8 cellular contexts compared by ENCODE assay signal in the genomic region with DNA sequence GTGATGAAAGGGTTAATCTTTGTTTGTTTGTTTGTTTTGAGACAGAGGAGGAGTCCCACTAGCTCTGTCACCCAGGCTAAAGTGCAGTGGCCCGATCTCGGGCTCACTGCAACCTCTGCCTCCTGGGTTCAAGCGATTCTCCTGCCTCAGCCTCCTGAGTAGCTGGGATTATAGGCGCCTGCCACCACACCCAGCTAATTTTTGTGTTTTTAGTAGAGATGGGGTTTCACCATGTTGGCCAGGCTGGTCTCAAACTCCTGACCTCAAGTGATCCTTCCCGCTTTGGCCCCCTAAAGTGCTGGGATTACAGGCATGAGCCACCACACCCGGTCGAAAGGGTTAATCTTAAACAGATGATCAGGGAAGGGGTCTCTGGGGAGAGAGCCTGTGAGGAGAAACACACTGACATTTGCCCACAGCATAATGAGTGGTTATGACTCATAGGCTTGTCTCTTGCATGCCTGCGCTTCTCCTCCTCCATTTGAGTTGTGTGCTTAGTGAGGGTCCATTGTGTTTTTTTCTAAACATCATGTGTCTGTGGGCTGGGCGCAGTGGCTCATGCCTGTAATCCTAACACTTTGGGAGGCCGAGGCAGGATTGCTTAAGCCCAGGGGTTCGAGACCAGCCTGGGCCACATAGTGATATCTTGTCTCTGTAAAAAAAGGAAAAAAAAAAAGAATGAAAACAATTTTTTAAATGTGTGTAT. TPM values are rescaled to one million over a fixed set of nuclear protein-coding genes. Genes with fewer than 3 reads are reported as not detected.
DNase-seq lines count a peak whose midpoint lies in the region; TF ChIP-seq lines count a peak whose summit lies in the region.
"Not testable (repeated sequence)": the region's sequence is repeated elsewhere in the genome, so short reads cannot be mapped to it uniquely, and the experiment has no call there.
"Had no signal": no experiment of that assay in that cellular context is flagged by ENCODE, and none has a peak within 500 bp of the region (broad histone marks: within the 10 kb centered on the region; RNA-seq: fewer than 3 reads in every experiment).

No MANE protein-coding gene starts in this region.

- H3K9me3 Mint-ChIP-seq in activated CD4-positive, alpha-beta memory T cell treated with anti-CD3 and anti-CD28 coated beads, Interleukin-2, amount 10 ng/mL, durations not matched to agents 7 days and 5 days = not testable (repeated sequence)

- not testable (repeated sequence) for H3K27me3 Mint-ChIP-seq in activated CD4-positive, alpha-beta memory T cell treated with anti-CD3 and anti-CD28 coated beads, Interleukin-2, amount 10 ng/mL, durations not matched to agents 7 days and 5 days

- H3K27ac Mint-ChIP-seq in activated CD4-positive, alpha-beta memory T cell treated with anti-CD3 and anti-CD28 coated beads, Interleukin-2, amount 10 ng/mL, durations not matched to agents 7 days and 5 days = not testable (repeated sequence)

- DNase-seq in LoVo (ENCODE audit: low spot score) = peak; percentile 20
- DNase-seq in OCI-M1 (lab: John Stamatoyannopoulos, UW) = peak; percentile 48
- not testable (repeated sequence) for DNase-seq in activated CD4-positive, alpha-beta memory T cell treated with anti-CD3 and anti-CD28 coated beads, Interleukin-2, amount 10 ng/mL, durations not matched to agents 7 days and 5 days
- DNase-seq in mammary epithelial cell = peak; percentile 83
- DNase-seq in hepatic stellate cell (ENCODE audit: low spot score) = peak; percentile 77
- peak; percentile 73 for DNase-seq in retinal pigment epithelial cell (ENCODE audit: low read depth)

- H4K20me1 ChIP-seq in mammary epithelial cell (ENCODE audit: insufficient read depth, low read length) = not testable (repeated sequence)

- dilution Hi-C loops in mammary epithelial cell (cut with HindIII; ENCODE audit: low sequenced_read_pairs) = not testable (repeated sequence)

- not testable (repeated sequence) for H3K27me3 ChIP-seq in mammary epithelial cell (ENCODE audit: insufficient read depth, low read length)

- CTCF ChIA-PET in activated CD4-positive, alpha-beta memory T cell treated with anti-CD3 and anti-CD28 coated beads, Interleukin-2, amount 10 ng/mL, durations not matched to agents 7 days and 5 days (lab: Charles Lee) = interaction anchor here (1.0 to 1.7 kb wide), 2 partner anchors 46 to 61 kb away, joined by 3 to 8 read pairs; partner anchors contain the start of gene CNNM2
- CTCF ChIA-PET in mammary epithelial cell (lab: Charles Lee; ENCODE audit: low non-redundant PET) = not testable (repeated sequence)

- H3K4me2 ChIP-seq in mammary epithelial cell (ENCODE audit: insufficient read depth, low read depth, low read length) = peak overlapping the region; percentile 8

- 67% methylated on average over 9 of the region's 11 CpGs for WGBS in mammary epithelial cell (ENCODE audit: low coverage, missing lambda C conversion rate)

- not testable (repeated sequence) for H3K4me3 ChIP-seq in mammary epithelial cell (replicated peaks in 1 of 3; ENCODE audit: insufficient read depth in 1 of 3, low read depth in 2 of 3, low read length in 3 of 3); retinal pigment epithelial cell (ENCODE audit: low read length)

- not testable (repeated sequence) for TF ChIP-seq CTCF in mammary epithelial cell (conservative IDR thresholded peaks at IDR 0.05 in 1 of 2, IDR thresholded peaks at IDR 0.05 in 1 of 2; ENCODE audit: extremely low read depth in 1 of 2, insufficient read depth in 1 of 2, low read depth in 1 of 2, low read length in 2 of 2); retinal pigment epithelial cell (conservative IDR thresholded peaks at IDR 0.05; ENCODE audit: low read depth, low read length)

- peak overlapping the region; percentile 14; the same call in 1 of the 2 replicates for H3K9ac ChIP-seq in ES-I3 (ENCODE audit: low read depth, low read length)
- not testable (repeated sequence) for H3K9ac ChIP-seq in mammary epithelial cell (ENCODE audit: insufficient read depth, low read length)

- peaks cover 21% of the 10 kb centered on the region for H3K4me1 Mint-ChIP-seq in activated CD4-positive, alpha-beta memory T cell treated with anti-CD3 and anti-CD28 coated beads, Interleukin-2, amount 10 ng/mL, durations not matched to agents 7 days and 5 days

- not testable (repeated sequence) for BruUV-seq in mammary epithelial cell (replicated peaks; lab: Mats Ljungman, UMichigan)

- in situ Hi-C loops in mammary epithelial cell (cut with MboI; ENCODE audit: low sequenced_read_pairs in 2 of 2) = not testable (repeated sequence)

- peak overlapping the region; percentile 47 for H3K4me3 Mint-ChIP-seq in activated CD4-positive, alpha-beta memory T cell treated with anti-CD3 and anti-CD28 coated beads, Interleukin-2, amount 10 ng/mL, durations not matched to agents 7 days and 5 days

- not testable (repeated sequence) for H3K36me3 Mint-ChIP-seq in activated CD4-positive, alpha-beta memory T cell treated with anti-CD3 and anti-CD28 coated beads, Interleukin-2, amount 10 ng/mL, durations not matched to agents 7 days and 5 days (ENCODE audit: low read depth)

- intact Hi-C loops in mammary epithelial cell (cut with micrococcal nuclease) = not testable (repeated sequence)

- H3K36me3 ChIP-seq in ES-I3 (ENCODE audit: insufficient read depth, low read length); mammary epithelial cell (ENCODE audit: insufficient read depth, low read length): not testable (repeated sequence)

- H3K79me2 ChIP-seq in mammary epithelial cell (ENCODE audit: insufficient read depth, low read length) = peaks cover 18% of the 10 kb centered on the region

- POLR2A ChIA-PET in activated CD4-positive, alpha-beta memory T cell treated with anti-CD3 and anti-CD28 coated beads, Interleukin-2, amount 10 ng/mL, durations not matched to agents 7 days and 5 days (lab: Charles Lee) = not testable (repeated sequence)

- H3K27ac ChIP-seq in mammary epithelial cell (ENCODE audit: insufficient read depth, low read depth, low read length) = peak overlapping the region; percentile 16

- H2AFZ ChIP-seq in mammary epithelial cell (ENCODE audit: low read depth, low read length) = peak overlapping the region; percentile 30

- not testable (repeated sequence) for H3K9me3 ChIP-seq in ES-I3 (ENCODE audit: control insufficient read depth, insufficient read depth, low read length); mammary epithelial cell (replicated peaks; ENCODE audit: insufficient read depth, low read length)

- H3K4me1 ChIP-seq in ES-I3 (ENCODE audit: insufficient read depth, low read length) = peaks cover 18% of the 10 kb centered on the region
- H3K4me1 ChIP-seq in mammary epithelial cell (ENCODE audit: insufficient read depth, low read length) = not testable (repeated sequence)

RNA-seq across cellular contexts. Expression of gene BORCS7, which starts 1.8 kb away (rescaled TPM):
- 10 to 100 TPM; 10.0 to 11.9 TPM for total RNA-seq in activated CD4-positive, alpha-beta memory T cell treated with anti-CD3 and anti-CD28 coated beads, Interleukin-2, amount 10 ng/mL, durations not matched to agents 7 days and 5 days
- 10 to 100 TPM; 10.8 to 18.3 TPM for total RNA-seq in mammary epithelial cell
- 17.2 TPM for polyA plus RNA-seq in mammary epithelial cell
- 3.2 TPM for polyA minus RNA-seq in mammary epithelial cell

RNA-seq across cellular contexts. Expression of gene AS3MT, which starts 13.4 kb away (rescaled TPM):
- total RNA-seq in activated CD4-positive, alpha-beta memory T cell treated with anti-CD3 and anti-CD28 coated beads, Interleukin-2, amount 10 ng/mL, durations not matched to agents 7 days and 5 days = under 1 TPM; 0.15 to 0.65 TPM
- 1 to 10 TPM; 1.7 to 4.2 TPM for total RNA-seq in mammary epithelial cell
- 2.1 TPM for polyA plus RNA-seq in mammary epithelial cell
- polyA minus RNA-seq in mammary epithelial cell = 1.2 TPM

RNA-seq across cellular contexts. Expression of gene CYP17A1, which starts 18.7 kb away (rescaled TPM):
- total RNA-seq in activated CD4-positive, alpha-beta memory T cell treated with anti-CD3 and anti-CD28 coated beads, Interleukin-2, amount 10 ng/mL, durations not matched to agents 7 days and 5 days = not detected
- not detected for total RNA-seq in mammary epithelial cell
- not detected for polyA plus RNA-seq in mammary epithelial cell
- not detected for polyA minus RNA-seq in mammary epithelial cell
- total RNA-seq: activated naive CD4-positive, alpha-beta T cell treated with anti-CD3 and anti-CD28 coated beads for 36 hours had no signal
